8 cellular contexts compared by ENCODE assay signal in the genomic region with DNA sequence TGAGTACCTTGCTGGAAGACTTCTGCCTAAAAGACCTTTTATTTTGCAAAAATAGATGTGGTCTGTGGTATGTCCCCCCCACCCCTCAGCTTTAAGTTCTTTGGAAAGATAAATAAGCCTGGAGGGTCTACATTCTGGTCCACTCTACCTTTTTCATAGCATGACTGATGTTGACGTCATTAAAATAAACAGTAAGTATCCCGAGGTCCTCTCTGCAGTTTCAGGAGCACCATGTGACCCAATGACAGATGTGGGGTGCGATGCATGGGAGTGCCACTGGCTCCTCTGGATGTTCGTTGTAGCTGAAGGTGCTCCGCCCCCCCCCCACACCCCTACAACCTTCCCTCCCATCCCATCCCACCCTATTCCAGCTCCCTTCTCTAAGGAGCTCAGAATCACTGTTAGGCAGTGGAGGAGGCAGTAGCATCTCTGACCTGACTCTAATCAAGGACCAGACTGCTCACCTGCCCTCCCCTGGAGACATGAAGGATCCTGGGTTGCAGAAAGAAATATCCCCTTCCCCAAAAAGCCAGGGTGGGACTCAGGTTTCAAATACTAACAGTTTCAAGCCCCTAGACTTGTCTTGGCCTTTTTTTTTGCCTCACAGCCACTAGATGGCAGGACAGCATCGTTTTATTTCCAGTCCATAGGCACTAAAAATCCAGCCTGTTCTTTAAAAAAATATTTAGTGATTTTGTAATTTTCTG.
DNase-seq lines count a peak whose midpoint lies in the region; ATAC-seq and TF ChIP-seq lines count a peak whose summit lies in the region.

No MANE protein-coding gene starts in this region.

- DNase-seq in SIG-M5 treated with dmso at 0.1 percent for 504 hours (lab: John Stamatoyannopoulos, UW; ENCODE audit: unreplicated experiment) (peak; percentile 14), SIG-M5 (lab: John Stamatoyannopoulos, UW) (no peak), UCSD-AML1 (lab: John Stamatoyannopoulos, UW; ENCODE audit: unreplicated experiment) (peak; percentile 22), globus pallidus (ENCODE audit: low spot score) (peak; percentile 67), retina (peak; percentile 41)

- TF ChIP-seq EP300 in Ishikawa (IDR thresholded peaks at IDR 0.05; ENCODE audit: borderline replicate concordance), result no peak

- TF ChIP-seq RAD21 in Ishikawa (IDR thresholded peaks at IDR 0.05; ENCODE audit: low read depth), result peak; percentile 82

- no peak for ATAC-seq in GM19023 (IDR thresholded peaks at IDR 0.05; ENCODE audit: unreplicated experiment)
- no peak for ATAC-seq in GM21717 (IDR thresholded peaks at IDR 0.05; ENCODE audit: unreplicated experiment)

TF ChIP-seq in Ishikawa, 13 proteins besides CTCF, POLR2A, EP300 and RAD21:
- TF ChIP-seq YY1 (IDR thresholded peaks at IDR 0.05; ENCODE audit: low read depth), result no peak
- no peak for TF ChIP-seq TAF1 (IDR thresholded peaks at IDR 0.05; ENCODE audit: low read depth)
- no peak for TF ChIP-seq TCF12 (IDR thresholded peaks at IDR 0.05; ENCODE audit: low read depth)
- TF ChIP-seq EGR1 (IDR thresholded peaks at IDR 0.05), result no peak
- TF ChIP-seq CEBPB (IDR thresholded peaks at IDR 0.05), result no peak
- TF ChIP-seq, protein P1, sequence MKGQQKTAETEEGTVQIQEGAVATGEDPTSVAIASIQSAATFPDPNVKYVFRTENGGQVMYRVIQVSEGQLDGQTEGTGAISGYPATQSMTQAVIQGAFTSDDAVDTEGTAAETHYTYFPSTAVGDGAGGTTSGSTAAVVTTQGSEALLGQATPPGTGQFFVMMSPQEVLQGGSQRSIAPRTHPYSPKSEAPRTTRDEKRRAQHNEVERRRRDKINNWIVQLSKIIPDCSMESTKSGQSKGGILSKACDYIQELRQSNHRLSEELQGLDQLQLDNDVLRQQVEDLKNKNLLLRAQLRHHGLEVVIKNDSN (IDR thresholded peaks at IDR 0.05), result no peak
- no peak for TF ChIP-seq CREB1 (IDR thresholded peaks at IDR 0.05; ENCODE audit: low read depth)
